Comparison of ENCODE assay signal across 1 cellular context in genomic region chr2:37350917-37351316, GRCh38.
TF ChIP-seq lines count a peak whose summit lies in the region.

No MANE protein-coding gene starts in this region.

TF ChIP-seq in HepG2, 621 proteins besides CTCF, POLR2A, EP300 and RAD21 (continued from another document):
- TF ChIP-seq, protein P1, sequence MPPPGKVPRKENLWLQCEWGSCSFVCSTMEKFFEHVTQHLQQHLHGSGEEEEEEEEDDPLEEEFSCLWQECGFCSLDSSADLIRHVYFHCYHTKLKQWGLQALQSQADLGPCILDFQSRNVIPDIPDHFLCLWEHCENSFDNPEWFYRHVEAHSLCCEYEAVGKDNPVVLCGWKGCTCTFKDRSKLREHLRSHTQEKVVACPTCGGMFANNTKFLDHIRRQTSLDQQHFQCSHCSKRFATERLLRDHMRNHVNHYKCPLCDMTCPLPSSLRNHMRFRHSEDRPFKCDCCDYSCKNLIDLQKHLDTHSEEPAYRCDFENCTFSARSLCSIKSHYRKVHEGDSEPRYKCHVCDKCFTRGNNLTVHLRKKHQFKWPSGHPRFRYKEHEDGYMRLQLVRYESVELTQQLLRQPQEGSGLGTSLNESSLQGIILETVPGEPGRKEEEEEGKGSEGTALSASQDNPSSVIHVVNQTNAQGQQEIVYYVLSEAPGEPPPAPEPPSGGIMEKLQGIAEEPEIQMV (CRISPR knock-in tag; IDR thresholded peaks at IDR 0.05; ENCODE audit: low read depth) = no peak
- TF ChIP-seq ZNF350 (CRISPR knock-in tag; IDR thresholded peaks at IDR 0.05; ENCODE audit: borderline replicate concordance, low read depth) = no peak
- no peak for TF ChIP-seq TARDBP (CRISPR knock-in tag; IDR thresholded peaks at IDR 0.05)
- TF ChIP-seq, protein P2, sequence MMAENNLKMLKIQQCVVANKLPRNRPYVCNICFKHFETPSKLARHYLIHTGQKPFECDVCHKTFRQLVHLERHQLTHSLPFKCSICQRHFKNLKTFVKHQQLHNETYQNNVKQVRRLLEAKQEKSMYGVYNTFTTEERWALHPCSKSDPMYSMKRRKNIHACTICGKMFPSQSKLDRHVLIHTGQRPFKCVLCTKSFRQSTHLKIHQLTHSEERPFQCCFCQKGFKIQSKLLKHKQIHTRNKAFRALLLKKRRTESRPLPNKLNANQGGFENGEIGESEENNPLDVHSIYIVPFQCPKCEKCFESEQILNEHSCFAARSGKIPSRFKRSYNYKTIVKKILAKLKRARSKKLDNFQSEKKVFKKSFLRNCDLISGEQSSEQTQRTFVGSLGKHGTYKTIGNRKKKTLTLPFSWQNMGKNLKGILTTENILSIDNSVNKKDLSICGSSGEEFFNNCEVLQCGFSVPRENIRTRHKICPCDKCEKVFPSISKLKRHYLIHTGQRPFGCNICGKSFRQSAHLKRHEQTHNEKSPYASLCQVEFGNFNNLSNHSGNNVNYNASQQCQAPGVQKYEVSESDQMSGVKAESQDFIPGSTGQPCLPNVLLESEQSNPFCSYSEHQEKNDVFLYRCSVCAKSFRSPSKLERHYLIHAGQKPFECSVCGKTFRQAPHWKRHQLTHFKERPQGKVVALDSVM (CRISPR knock-in tag; IDR thresholded peaks at IDR 0.05) = no peak
- no peak for TF ChIP-seq RFX1 (IDR thresholded peaks at IDR 0.05)
- TF ChIP-seq PPARG (CRISPR knock-in tag; conservative IDR thresholded peaks at IDR 0.05) = 0 out of 2 replicates have a peak, but pooled peaks have one; percentile 25
- TF ChIP-seq NCOR1 (IDR thresholded peaks at IDR 0.05; ENCODE audit: borderline replicate concordance, low read length) = no peak
- TF ChIP-seq EHMT2 (IDR thresholded peaks at IDR 0.05; ENCODE audit: borderline replicate concordance, low read depth, low read length) = no peak
- no peak for TF ChIP-seq MED8 (CRISPR knock-in tag; IDR thresholded peaks at IDR 0.05; ENCODE audit: insufficient replicate concordance)
- TF ChIP-seq PAF1 (CRISPR knock-in tag; IDR thresholded peaks at IDR 0.05) = no peak
- TF ChIP-seq THAP8 (CRISPR knock-in tag; IDR thresholded peaks at IDR 0.05; ENCODE audit: borderline replicate concordance) = no peak
- peak; percentile 79 for TF ChIP-seq GATAD2A (CRISPR knock-in tag; IDR thresholded peaks at IDR 0.05)
- TF ChIP-seq NFIC (IDR thresholded peaks at IDR 0.05; ENCODE audit: low read length) = no peak
- TF ChIP-seq, protein P3, sequence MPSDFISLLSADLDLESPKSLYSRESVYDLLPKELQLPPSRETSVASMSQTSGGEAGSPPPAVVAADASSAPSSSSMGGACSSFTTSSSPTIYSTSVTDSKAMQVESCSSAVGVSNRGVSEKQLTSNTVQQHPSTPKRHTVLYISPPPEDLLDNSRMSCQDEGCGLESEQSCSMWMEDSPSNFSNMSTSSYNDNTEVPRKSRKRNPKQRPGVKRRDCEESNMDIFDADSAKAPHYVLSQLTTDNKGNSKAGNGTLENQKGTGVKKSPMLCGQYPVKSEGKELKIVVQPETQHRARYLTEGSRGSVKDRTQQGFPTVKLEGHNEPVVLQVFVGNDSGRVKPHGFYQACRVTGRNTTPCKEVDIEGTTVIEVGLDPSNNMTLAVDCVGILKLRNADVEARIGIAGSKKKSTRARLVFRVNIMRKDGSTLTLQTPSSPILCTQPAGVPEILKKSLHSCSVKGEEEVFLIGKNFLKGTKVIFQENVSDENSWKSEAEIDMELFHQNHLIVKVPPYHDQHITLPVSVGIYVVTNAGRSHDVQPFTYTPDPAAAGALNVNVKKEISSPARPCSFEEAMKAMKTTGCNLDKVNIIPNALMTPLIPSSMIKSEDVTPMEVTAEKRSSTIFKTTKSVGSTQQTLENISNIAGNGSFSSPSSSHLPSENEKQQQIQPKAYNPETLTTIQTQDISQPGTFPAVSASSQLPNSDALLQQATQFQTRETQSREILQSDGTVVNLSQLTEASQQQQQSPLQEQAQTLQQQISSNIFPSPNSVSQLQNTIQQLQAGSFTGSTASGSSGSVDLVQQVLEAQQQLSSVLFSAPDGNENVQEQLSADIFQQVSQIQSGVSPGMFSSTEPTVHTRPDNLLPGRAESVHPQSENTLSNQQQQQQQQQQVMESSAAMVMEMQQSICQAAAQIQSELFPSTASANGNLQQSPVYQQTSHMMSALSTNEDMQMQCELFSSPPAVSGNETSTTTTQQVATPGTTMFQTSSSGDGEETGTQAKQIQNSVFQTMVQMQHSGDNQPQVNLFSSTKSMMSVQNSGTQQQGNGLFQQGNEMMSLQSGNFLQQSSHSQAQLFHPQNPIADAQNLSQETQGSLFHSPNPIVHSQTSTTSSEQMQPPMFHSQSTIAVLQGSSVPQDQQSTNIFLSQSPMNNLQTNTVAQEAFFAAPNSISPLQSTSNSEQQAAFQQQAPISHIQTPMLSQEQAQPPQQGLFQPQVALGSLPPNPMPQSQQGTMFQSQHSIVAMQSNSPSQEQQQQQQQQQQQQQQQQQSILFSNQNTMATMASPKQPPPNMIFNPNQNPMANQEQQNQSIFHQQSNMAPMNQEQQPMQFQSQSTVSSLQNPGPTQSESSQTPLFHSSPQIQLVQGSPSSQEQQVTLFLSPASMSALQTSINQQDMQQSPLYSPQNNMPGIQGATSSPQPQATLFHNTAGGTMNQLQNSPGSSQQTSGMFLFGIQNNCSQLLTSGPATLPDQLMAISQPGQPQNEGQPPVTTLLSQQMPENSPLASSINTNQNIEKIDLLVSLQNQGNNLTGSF (CRISPR knock-in tag; IDR thresholded peaks at IDR 0.05) = no peak
- TF ChIP-seq ZNF224 (CRISPR knock-in tag; IDR thresholded peaks at IDR 0.05) = no peak
- no peak for TF ChIP-seq GABPB1 (CRISPR knock-in tag; IDR thresholded peaks at IDR 0.05)
- TF ChIP-seq ZNF367 (CRISPR knock-in tag; IDR thresholded peaks at IDR 0.05; ENCODE audit: borderline replicate concordance) = no peak
- no peak for TF ChIP-seq ZFYVE20 (CRISPR knock-in tag; IDR thresholded peaks at IDR 0.05; ENCODE audit: borderline replicate concordance, low read depth)
- TF ChIP-seq, protein P4, sequence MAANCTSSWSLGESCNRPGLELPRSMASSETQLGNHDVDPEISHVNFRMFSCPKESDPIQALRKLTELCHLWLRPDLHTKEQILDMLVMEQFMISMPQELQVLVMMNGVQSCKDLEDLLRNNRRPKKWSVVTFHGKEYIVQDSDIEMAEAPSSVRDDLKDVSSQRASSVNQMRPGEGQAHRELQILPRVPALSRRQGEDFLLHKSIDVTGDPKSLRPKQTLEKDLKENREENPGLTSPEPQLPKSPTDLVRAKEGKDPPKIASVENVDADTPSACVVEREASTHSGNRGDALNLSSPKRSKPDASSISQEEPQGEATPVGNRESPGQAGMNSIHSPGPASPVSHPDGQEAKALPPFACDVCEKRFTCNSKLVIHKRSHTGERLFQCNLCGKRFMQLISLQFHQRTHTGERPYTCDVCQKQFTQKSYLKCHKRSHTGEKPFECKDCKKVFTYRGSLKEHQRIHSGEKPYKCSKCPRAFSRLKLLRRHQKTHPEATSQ (CRISPR knock-in tag; IDR thresholded peaks at IDR 0.05; ENCODE audit: borderline replicate concordance) = no peak
- no peak for TF ChIP-seq ZNF703 (CRISPR knock-in tag; IDR thresholded peaks at IDR 0.05; ENCODE audit: borderline replicate concordance)
- no peak for TF ChIP-seq ZNF710 (CRISPR knock-in tag; IDR thresholded peaks at IDR 0.05; ENCODE audit: borderline replicate concordance)
- no peak for TF ChIP-seq PLRG1 (conservative IDR thresholded peaks at IDR 0.05)
- no peak for TF ChIP-seq ZFAT (CRISPR knock-in tag; conservative IDR thresholded peaks at IDR 0.05)
- TF ChIP-seq ZNF207 (IDR thresholded peaks at IDR 0.05; ENCODE audit: borderline replicate concordance) = no peak
- TF ChIP-seq THRA (CRISPR knock-in tag; IDR thresholded peaks at IDR 0.05; ENCODE audit: borderline replicate concordance) = no peak
- no peak for TF ChIP-seq ZNF10 (CRISPR knock-in tag; IDR thresholded peaks at IDR 0.05; ENCODE audit: borderline replicate concordance, low read depth)
- no peak for TF ChIP-seq NKX3-1 (CRISPR knock-in tag; IDR thresholded peaks at IDR 0.05)
- no peak for TF ChIP-seq POGZ (CRISPR knock-in tag; IDR thresholded peaks at IDR 0.05)
- TF ChIP-seq CCDC6 (CRISPR knock-in tag; IDR thresholded peaks at IDR 0.05) = no peak
- no peak for TF ChIP-seq ZNF18 (CRISPR knock-in tag; IDR thresholded peaks at IDR 0.05; ENCODE audit: insufficient replicate concordance)
- TF ChIP-seq FOXK2 (IDR thresholded peaks at IDR 0.05) = no peak
- TF ChIP-seq ZNF788 (CRISPR knock-in tag; IDR thresholded peaks at IDR 0.05; ENCODE audit: borderline replicate concordance) = no peak
- TF ChIP-seq YEATS4 (CRISPR knock-in tag; IDR thresholded peaks at IDR 0.05; ENCODE audit: borderline replicate concordance) = no peak
- TF ChIP-seq HMG20A (CRISPR knock-in tag; IDR thresholded peaks at IDR 0.05; ENCODE audit: borderline replicate concordance) = 0 out of 2 replicates have a peak, but pooled peaks have one; percentile 46
- no peak for TF ChIP-seq KLF12 (CRISPR knock-in tag; IDR thresholded peaks at IDR 0.05; ENCODE audit: borderline replicate concordance)
- TF ChIP-seq SETDB1 (CRISPR knock-in tag; IDR thresholded peaks at IDR 0.05; ENCODE audit: borderline replicate concordance) = no peak
- TF ChIP-seq, protein P5, sequence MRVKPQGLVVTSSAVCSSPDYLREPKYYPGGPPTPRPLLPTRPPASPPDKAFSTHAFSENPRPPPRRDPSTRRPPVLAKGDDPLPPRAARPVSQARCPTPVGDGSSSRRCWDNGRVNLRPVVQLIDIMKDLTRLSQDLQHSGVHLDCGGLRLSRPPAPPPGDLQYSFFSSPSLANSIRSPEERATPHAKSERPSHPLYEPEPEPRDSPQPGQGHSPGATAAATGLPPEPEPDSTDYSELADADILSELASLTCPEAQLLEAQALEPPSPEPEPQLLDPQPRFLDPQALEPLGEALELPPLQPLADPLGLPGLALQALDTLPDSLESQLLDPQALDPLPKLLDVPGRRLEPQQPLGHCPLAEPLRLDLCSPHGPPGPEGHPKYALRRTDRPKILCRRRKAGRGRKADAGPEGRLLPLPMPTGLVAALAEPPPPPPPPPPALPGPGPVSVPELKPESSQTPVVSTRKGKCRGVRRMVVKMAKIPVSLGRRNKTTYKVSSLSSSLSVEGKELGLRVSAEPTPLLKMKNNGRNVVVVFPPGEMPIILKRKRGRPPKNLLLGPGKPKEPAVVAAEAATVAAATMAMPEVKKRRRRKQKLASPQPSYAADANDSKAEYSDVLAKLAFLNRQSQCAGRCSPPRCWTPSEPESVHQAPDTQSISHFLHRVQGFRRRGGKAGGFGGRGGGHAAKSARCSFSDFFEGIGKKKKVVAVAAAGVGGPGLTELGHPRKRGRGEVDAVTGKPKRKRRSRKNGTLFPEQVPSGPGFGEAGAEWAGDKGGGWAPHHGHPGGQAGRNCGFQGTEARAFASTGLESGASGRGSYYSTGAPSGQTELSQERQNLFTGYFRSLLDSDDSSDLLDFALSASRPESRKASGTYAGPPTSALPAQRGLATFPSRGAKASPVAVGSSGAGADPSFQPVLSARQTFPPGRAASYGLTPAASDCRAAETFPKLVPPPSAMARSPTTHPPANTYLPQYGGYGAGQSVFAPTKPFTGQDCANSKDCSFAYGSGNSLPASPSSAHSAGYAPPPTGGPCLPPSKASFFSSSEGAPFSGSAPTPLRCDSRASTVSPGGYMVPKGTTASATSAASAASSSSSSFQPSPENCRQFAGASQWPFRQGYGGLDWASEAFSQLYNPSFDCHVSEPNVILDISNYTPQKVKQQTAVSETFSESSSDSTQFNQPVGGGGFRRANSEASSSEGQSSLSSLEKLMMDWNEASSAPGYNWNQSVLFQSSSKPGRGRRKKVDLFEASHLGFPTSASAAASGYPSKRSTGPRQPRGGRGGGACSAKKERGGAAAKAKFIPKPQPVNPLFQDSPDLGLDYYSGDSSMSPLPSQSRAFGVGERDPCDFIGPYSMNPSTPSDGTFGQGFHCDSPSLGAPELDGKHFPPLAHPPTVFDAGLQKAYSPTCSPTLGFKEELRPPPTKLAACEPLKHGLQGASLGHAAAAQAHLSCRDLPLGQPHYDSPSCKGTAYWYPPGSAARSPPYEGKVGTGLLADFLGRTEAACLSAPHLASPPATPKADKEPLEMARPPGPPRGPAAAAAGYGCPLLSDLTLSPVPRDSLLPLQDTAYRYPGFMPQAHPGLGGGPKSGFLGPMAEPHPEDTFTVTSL (CRISPR knock-in tag; IDR thresholded peaks at IDR 0.05; ENCODE audit: borderline replicate concordance) = no peak
- no peak for TF ChIP-seq TP53 (CRISPR knock-in tag; conservative IDR thresholded peaks at IDR 0.05)
